In genomic region chr3:52183786-52184445, GRCh38 we compare ENCODE assay signal across 17 cellular contexts. TPM values are rescaled to one million over a fixed set of nuclear protein-coding genes. Genes with fewer than 3 reads are reported as not detected.
"Had no signal": no experiment of that assay in that cellular context is flagged by ENCODE, and none has a peak within 500 bp of the region (broad histone marks: within the 10 kb centered on the region; RNA-seq: fewer than 3 reads in every experiment).

No MANE protein-coding gene starts in this region.

- H3K27me3 Mint-ChIP-seq: memory B cell had no signal

- H3K4me3 ChIP-seq: left lung, mucosa of descending colon, pancreas, thoracic aorta had no signal

- H3K9me3 Mint-ChIP-seq: activated naive CD4-positive, alpha-beta T cell treated with anti-CD3 and anti-CD28 coated beads for 36 hours; activated T-helper 1 cell treated with anti-CD3 and anti-CD28 coated beads, Interleukin-12 subunit alpha, Interleukin-12 subunit beta, Interleukin-2, Interleukin-4 antibody, amounts not matched to agents 30 ng/mL and 10 ng/mL and 1 ng/mL, durations not matched to agents 14 hours and 24 hours and 36 hours; endodermal cell; memory B cell had no signal

- DNase-seq: activated CD4-positive, CD25-positive, alpha-beta regulatory T cell treated with anti-CD3 and anti-CD28 coated beads, Interleukin-2, amount 50 U/mL, for 72 hours; activated naive CD4-positive, alpha-beta T cell treated with anti-CD3 and anti-CD28 coated beads for 36 hours; endodermal cell; hypothalamus; kidney; mucosa of descending colon; naive thymus-derived CD4-positive, alpha-beta T cell; pancreas; T-helper 1 cell; T1000 had no signal

- H3K4me3 Mint-ChIP-seq: activated naive CD4-positive, alpha-beta T cell treated with anti-CD3 and anti-CD28 coated beads for 36 hours; activated T-helper 1 cell treated with anti-CD3 and anti-CD28 coated beads, Interleukin-12 subunit alpha, Interleukin-12 subunit beta, Interleukin-2, Interleukin-4 antibody, amounts not matched to agents 30 ng/mL and 10 ng/mL and 1 ng/mL, durations not matched to agents 14 hours and 24 hours and 36 hours; endodermal cell; memory B cell; naive thymus-derived CD4-positive, alpha-beta T cell had no signal

- H3K9me3 ChIP-seq: left lung, mucosa of descending colon, pancreas, thoracic aorta had no signal

- H3K36me3 ChIP-seq: left lung, pancreas, thoracic aorta had no signal

- H3K27ac ChIP-seq: left lung, pancreas, thoracic aorta had no signal

- H3K36me3 Mint-ChIP-seq: memory B cell; naive thymus-derived CD4-positive, alpha-beta T cell had no signal

- H3K4me1 ChIP-seq: pancreas had no signal

- ATAC-seq: left lung; mucosa of descending colon; naive thymus-derived CD4-positive, alpha-beta T cell; pancreas had no signal

- H3K27ac Mint-ChIP-seq: activated naive CD4-positive, alpha-beta T cell treated with anti-CD3 and anti-CD28 coated beads for 36 hours; activated T-helper 1 cell treated with anti-CD3 and anti-CD28 coated beads, Interleukin-12 subunit alpha, Interleukin-12 subunit beta, Interleukin-2, Interleukin-4 antibody, amounts not matched to agents 30 ng/mL and 10 ng/mL and 1 ng/mL, durations not matched to agents 14 hours and 24 hours and 36 hours; endodermal cell; memory B cell; naive thymus-derived CD4-positive, alpha-beta T cell had no signal

- H3K27me3 ChIP-seq: left lung, pancreas had no signal

RNA-seq across cellular contexts. Expression of gene TLR9, which starts 41.5 kb away (rescaled TPM):
- total RNA-seq: bronchial epithelial cell, dermis microvascular lymphatic vessel endothelial cell, epithelial cell of proximal tubule, thoracic aorta had no signal
